Comparison of ENCODE assay signal across 7 cellular contexts in genomic region chr17:32470405-32470804, GRCh38. TPM values are rescaled to one million over a fixed set of nuclear protein-coding genes. Genes with fewer than 3 reads are reported as not detected.
DNase-seq lines count a peak whose midpoint lies in the region; ATAC-seq and TF ChIP-seq lines count a peak whose summit lies in the region.
"Not testable (repeated sequence)": the region's sequence is repeated elsewhere in the genome, so short reads cannot be mapped to it uniquely, and the experiment has no call there.

No MANE protein-coding gene starts in this region.

- not testable (repeated sequence) for H3K9me3 Mint-ChIP-seq in activated T-helper 17 cell treated with anti-CD3 and anti-CD28 coated beads, Interleukin-2, amount 50 U/mL, for 72 hours; central memory CD8-positive, alpha-beta T cell

- H3K4me3 Mint-ChIP-seq in activated T-helper 17 cell treated with anti-CD3 and anti-CD28 coated beads, Interleukin-2, amount 50 U/mL, for 72 hours; central memory CD8-positive, alpha-beta T cell: not testable (repeated sequence)

- intact Hi-C loops in Right ventricle myocardium inferior (cut with DNase I); heart left ventricle (cut with DNase I); left cardiac atrium (cut with DNase I); left ventricle myocardium superior (cut with micrococcal nuclease); gastrocnemius medialis (cut with DNase I; ENCODE audit: low total_unique reads): not testable (repeated sequence)

- not testable (repeated sequence) for TF ChIP-seq POLR2A in heart left ventricle (IDR thresholded peaks at IDR 0.05); gastrocnemius medialis (IDR thresholded peaks at IDR 0.05)

- H3K4me3 ChIP-seq in heart left ventricle, gastrocnemius medialis: not testable (repeated sequence)

- H3K27ac Mint-ChIP-seq in activated T-helper 17 cell treated with anti-CD3 and anti-CD28 coated beads, Interleukin-2, amount 50 U/mL, for 72 hours, result peak overlapping the region; percentile 39
- H3K27ac Mint-ChIP-seq in central memory CD8-positive, alpha-beta T cell (ENCODE audit: low read depth), result peak overlapping the region; percentile 40

- peaks cover 97% of the 10 kb centered on the region for H3K36me3 Mint-ChIP-seq in activated T-helper 17 cell treated with anti-CD3 and anti-CD28 coated beads, Interleukin-2, amount 50 U/mL, for 72 hours (ENCODE audit: low read depth)
- peaks cover 79% of the 10 kb centered on the region for H3K36me3 Mint-ChIP-seq in central memory CD8-positive, alpha-beta T cell (ENCODE audit: insufficient read depth)

- H3K9me3 ChIP-seq in heart left ventricle, gastrocnemius medialis: not testable (repeated sequence)

- WGBS in heart left ventricle, 4 donors, result 81 to 88% (median 82%) methylated on average over 3 of the region's 3 CpGs

- H3K27ac ChIP-seq in heart left ventricle, result peak overlapping the region in 2 of 12 donors; percentile 18 to 49
- H3K27ac ChIP-seq in gastrocnemius medialis, result peak overlapping the region in 3 of 4 donors; percentile 2 to 8 (median 4)

- not testable (repeated sequence) for H3K4me1 Mint-ChIP-seq in activated T-helper 17 cell treated with anti-CD3 and anti-CD28 coated beads, Interleukin-2, amount 50 U/mL, for 72 hours
- H3K4me1 Mint-ChIP-seq in central memory CD8-positive, alpha-beta T cell, result peaks cover 10% of the 10 kb centered on the region

- not testable (repeated sequence) for H3K27me3 ChIP-seq in heart left ventricle, gastrocnemius medialis

- not testable (repeated sequence) for ATAC-seq in activated T-helper 17 cell treated with anti-CD3 and anti-CD28 coated beads, Interleukin-2, amount 50 U/mL, for 72 hours (replicated peaks); central memory CD8-positive, alpha-beta T cell (replicated peaks; ENCODE audit: extremely low read depth, poor library complexity, severe bottlenecking); gastrocnemius medialis
- ATAC-seq in Right ventricle myocardium inferior, result peak; percentile 57
- ATAC-seq in heart left ventricle, result peak; percentile 61 to 84 (median 74)
- peak; percentile 30 to 48 for ATAC-seq in left cardiac atrium
- peak; percentile 89 for ATAC-seq in left ventricle myocardium superior

- H3K4me1 ChIP-seq in heart left ventricle (peaks cover 0 to 18% (median 0%) of the 10 kb centered on the region in 12 donors), gastrocnemius medialis (peaks cover 2 to 15% of the 10 kb centered on the region in 2 donors)

- H3K36me3 ChIP-seq in heart left ventricle (peaks cover 5 to 100% (median 96%) of the 10 kb centered on the region in 9 donors), gastrocnemius medialis (peaks cover 11 to 92% of the 10 kb centered on the region in 2 donors)

- H3K27me3 Mint-ChIP-seq in activated T-helper 17 cell treated with anti-CD3 and anti-CD28 coated beads, Interleukin-2, amount 50 U/mL, for 72 hours; central memory CD8-positive, alpha-beta T cell: not testable (repeated sequence)

- TF ChIP-seq CTCF in heart left ventricle (IDR thresholded peaks at IDR 0.05); gastrocnemius medialis (IDR thresholded peaks at IDR 0.05 in 4 of 5, conservative IDR thresholded peaks at IDR 0.05 in 1 of 5): not testable (repeated sequence)

- DNase-seq in central memory CD8-positive, alpha-beta T cell (ENCODE audit: low spot score in 2 of 2); Right ventricle myocardium inferior (ENCODE audit: missing footprints); left cardiac atrium; left ventricle myocardium superior; gastrocnemius medialis: not testable (repeated sequence)
- peak in 1 of 5 donors; percentile 28 for DNase-seq in heart left ventricle

- in situ Hi-C loops in gastrocnemius medialis (cut with MboI; ENCODE audit: low sequenced_read_pairs in 4 of 4), result loop anchor here in 2 of 4 donors (10.0 to 25.0 kb wide), 2 partner anchors 134 to 292 kb away; no protein-coding TSS in a partner anchor

RNA-seq across cellular contexts. Expression of gene CDK5R1, which starts 16.4 kb away (rescaled TPM):
- total RNA-seq in activated T-helper 17 cell treated with anti-CD3 and anti-CD28 coated beads, Interleukin-2, amount 50 U/mL, for 72 hours, result 10 to 100 TPM in 1 of 2 donors, 1 to 10 TPM in 1; 3.6 to 13.0 TPM
- total RNA-seq in Right ventricle myocardium inferior, result 1.3 TPM
- 1 to 10 TPM in 8 of 9 donors, under 1 TPM in 1; 1.00 to 2.9 (median 1.5) TPM for total RNA-seq in heart left ventricle
- polyA plus RNA-seq in heart left ventricle, result 1 to 10 TPM in 1 of 2 donors, under 1 TPM in 1; 0.57 to 2.0 TPM
- 1 to 10 TPM; 1.4 to 1.7 TPM for total RNA-seq in left cardiac atrium
- 1.4 TPM for total RNA-seq in left ventricle myocardium superior
- 1 to 10 TPM in 3 of 4 donors, under 1 TPM in 1; 0.15 to 2.2 (median 1.5) TPM for total RNA-seq in gastrocnemius medialis

RNA-seq across cellular contexts. Expression of gene PSMD11, which starts 26.1 kb away (rescaled TPM):
- 100 to 1,000 TPM; 108 to 161 TPM for total RNA-seq in activated T-helper 17 cell treated with anti-CD3 and anti-CD28 coated beads, Interleukin-2, amount 50 U/mL, for 72 hours
- total RNA-seq in Right ventricle myocardium inferior, result 57.0 TPM
- 10 to 100 TPM; 52.7 to 94.8 (median 78.9) TPM for total RNA-seq in heart left ventricle
- polyA plus RNA-seq in heart left ventricle, result 10 to 100 TPM; 63.1 to 66.7 TPM
- 10 to 100 TPM; 53.4 to 82.2 TPM for total RNA-seq in left cardiac atrium
- total RNA-seq in left ventricle myocardium superior, result 67.8 TPM
- total RNA-seq in gastrocnemius medialis, result 100 to 1,000 TPM in 3 of 4 donors, 10 to 100 TPM in 1; 81.7 to 215 (median 191) TPM
